ENCODE assay signal across 20 cellular contexts in the genomic region with DNA sequence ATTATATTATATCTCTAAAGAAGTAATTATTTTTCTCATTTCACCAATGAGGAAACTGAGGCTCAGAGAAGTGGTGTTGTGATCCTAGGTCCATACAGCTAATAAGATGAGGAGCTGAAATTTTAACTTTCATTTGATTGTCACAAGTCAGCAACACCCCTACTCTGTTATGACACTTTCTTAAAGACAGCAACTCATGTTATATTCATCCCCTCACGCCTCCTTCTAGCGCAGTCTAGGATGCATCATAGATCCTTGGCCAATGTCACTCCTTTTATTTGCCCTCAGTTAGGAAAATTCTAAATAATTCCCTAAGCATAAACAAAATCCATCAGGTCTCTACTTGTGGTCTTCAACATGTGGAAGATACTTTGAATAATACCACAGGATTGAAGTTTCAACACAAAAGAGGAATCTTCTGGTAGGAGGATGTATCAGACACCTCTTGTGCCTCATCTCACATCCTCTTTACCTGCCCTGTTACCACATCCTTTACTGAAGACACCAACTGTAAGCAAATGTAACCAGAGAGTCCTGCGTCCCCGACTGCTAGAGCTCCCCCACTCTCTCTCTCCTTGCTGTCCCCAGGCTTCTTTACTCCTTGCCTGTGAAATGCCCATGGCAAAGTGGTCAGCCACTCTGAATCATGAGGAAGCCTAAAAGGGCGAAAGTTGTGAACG. TPM values are rescaled to one million over a fixed set of nuclear protein-coding genes. Genes with fewer than 3 reads are reported as not detected.
A peak's percentile ranks its signal among the peaks of the same experiment; 100 is the strongest.
DNase-seq lines count a peak whose midpoint lies in the region; ATAC-seq, FAIRE-seq and TF ChIP-seq lines count a peak whose summit lies in the region.
"Had no signal": no experiment of that assay in that cellular context is flagged by ENCODE, and none has a peak within 500 bp of the region (broad histone marks: within the 10 kb centered on the region; RNA-seq: fewer than 3 reads in every experiment).

No MANE protein-coding gene starts in this region.

- TF ChIP-seq EP300 in GM12878 (IDR thresholded peaks at IDR 0.05; ENCODE audit: borderline replicate concordance in 1 of 2, control insufficient read depth in 1 of 2, low read depth in 2 of 2, low read length in 2 of 2): peak; percentile 23 to 37; a peak in 2 of 4 replicates

- no peak for TF ChIP-seq RAD21 in GM12878 (IDR thresholded peaks at IDR 0.05; ENCODE audit: insufficient read depth, low read depth, low read length)

- no peak overlapping the region for H3T11ph ChIP-seq in H9 (ENCODE audit: low read length)

- H2BK20ac ChIP-seq in H9 (ENCODE audit: low read depth, low read length, poor library complexity, severe bottlenecking): no peak overlapping the region

- H3K4me3 ChIP-seq in GM12878 (no peak overlapping the region), trophoblast cell (ENCODE audit: low read depth, low read length) (no peak overlapping the region)
- H3K4me3 ChIP-seq: SK-N-MC had no signal

- no peak overlapping the region for H3K27ac ChIP-seq in GM12878 (ENCODE audit: control insufficient read depth, insufficient read depth)
- H3K27ac ChIP-seq in H9 (ENCODE audit: insufficient read length, low read depth, low read length): no peak overlapping the region
- no peak overlapping the region for H3K27ac ChIP-seq in trophoblast cell (ENCODE audit: low read depth, low read length)
- H3K27ac ChIP-seq: SK-N-MC had no signal

- H3K79me2 ChIP-seq in GM12878 (ENCODE audit: control insufficient read depth, insufficient read depth, low read length) (no peaks in the 10 kb centered on the region), H9 (ENCODE audit: insufficient read depth, low read length) (no peaks in the 10 kb centered on the region), trophoblast cell (ENCODE audit: control insufficient read depth, insufficient read depth, low read length, poor library complexity) (no peaks in the 10 kb centered on the region)

- no peak overlapping the region for H4K5ac ChIP-seq in H9 (ENCODE audit: insufficient read length, low read depth, low read length)

- POLR2A ChIA-PET in activated CD8-positive, alpha-beta T cell treated with anti-CD3 and anti-CD28 coated beads, Interleukin-2, amount 10 ng/mL, durations not matched to agents 7 days and 5 days (lab: Charles Lee): no interaction called here
- POLR2A ChIA-PET in activated CD8-positive, alpha-beta T cell treated with anti-CD3 and anti-CD28 coated beads for 36 hours (lab: Charles Lee): no interaction called here
- POLR2A ChIA-PET in GM12878 (lab: Charles Lee): interaction anchor here (1.1 kb wide), 1 partner anchor 8 kb away, joined by 3 read pairs; no protein-coding TSS in a partner anchor

- ATAC-seq in activated CD8-positive, alpha-beta T cell treated with anti-CD3 and anti-CD28 coated beads, Interleukin-2, amount 10 ng/mL, durations not matched to agents 7 days and 5 days: peak; percentile 79
- ATAC-seq in activated CD8-positive, alpha-beta T cell treated with anti-CD3 and anti-CD28 coated beads for 36 hours: no peak
- ATAC-seq in GM21723 (IDR thresholded peaks at IDR 0.05; ENCODE audit: unreplicated experiment) (peak; percentile 70), HG03095 (IDR thresholded peaks at IDR 0.05; ENCODE audit: unreplicated experiment) (peak; percentile 85), GM12878 (peak; percentile 81)
- ATAC-seq: activated T-cell treated with anti-CD3 and anti-CD28 coated beads, Interleukin-2, amount 50 U/mL, for 72 hours; WTC11 had no signal

- no peaks in the 10 kb centered on the region for H3K9me3 Mint-ChIP-seq in activated CD8-positive, alpha-beta T cell treated with anti-CD3 and anti-CD28 coated beads, Interleukin-2, amount 10 ng/mL, durations not matched to agents 7 days and 5 days (ENCODE audit: insufficient read depth)
- no peaks in the 10 kb centered on the region for H3K9me3 Mint-ChIP-seq in activated CD8-positive, alpha-beta T cell treated with anti-CD3 and anti-CD28 coated beads for 36 hours
- peaks cover 0 to 2% of the 10 kb centered on the region in 2 experiments; a peak in 1 of 5 replicates for H3K9me3 Mint-ChIP-seq in H9
- H3K9me3 Mint-ChIP-seq: brain, endodermal cell had no signal

- H4K91ac ChIP-seq in H9 (ENCODE audit: insufficient read length, low read depth, low read length) (no peak overlapping the region), trophoblast cell (ENCODE audit: low read depth, low read length) (no peak overlapping the region)

- H3K4me2 ChIP-seq in GM12878 (ENCODE audit: control insufficient read depth, insufficient read depth) (no peak overlapping the region), H9 (ENCODE audit: insufficient read depth, insufficient read length, low read length) (no peak overlapping the region), trophoblast cell (ENCODE audit: low read length) (no peak overlapping the region)

- no TSS peak for BruUV-seq in GM12878 (replicated peaks; lab: Mats Ljungman, UMichigan)

- no peak overlapping the region for H3K23ac ChIP-seq in H9 (ENCODE audit: insufficient read length, low read depth, low read length)
- no peak overlapping the region for H3K23ac ChIP-seq in trophoblast cell (ENCODE audit: low read length)

- H2BK15ac ChIP-seq in H9 (ENCODE audit: low read depth, low read length): no peak overlapping the region

- H3K23me2 ChIP-seq in H9 (ENCODE audit: insufficient read length, low read depth, low read length, poor library complexity, severe bottlenecking): no peaks in the 10 kb centered on the region

- H3K9me3 ChIP-seq in GM12878 (replicated peaks; ENCODE audit: control insufficient read depth, insufficient read depth, low read length) (no peaks in the 10 kb centered on the region), H9 (ENCODE audit: control insufficient read depth, low read depth, low read length) (no peaks in the 10 kb centered on the region), trophoblast cell (ENCODE audit: insufficient read depth, low read depth, low read length) (no peaks in the 10 kb centered on the region)

- TF ChIP-seq POLR2A in GM12878 (IDR thresholded peaks at IDR 0.05; ENCODE audit: low read depth, low read length): no peak

- CTCF ChIA-PET in activated CD8-positive, alpha-beta T cell treated with anti-CD3 and anti-CD28 coated beads, Interleukin-2, amount 10 ng/mL, durations not matched to agents 7 days and 5 days (lab: Charles Lee): no interaction called here
- CTCF ChIA-PET in activated CD8-positive, alpha-beta T cell treated with anti-CD3 and anti-CD28 coated beads for 36 hours (lab: Charles Lee): no interaction called here
- CTCF ChIA-PET in GM12878 (lab: Yijun Ruan, JAX): no interaction called here

- no peak for TF ChIP-seq CTCF in activated CD8-positive, alpha-beta T cell treated with anti-CD3 and anti-CD28 coated beads for 36 hours (IDR thresholded peaks at IDR 0.05)
- TF ChIP-seq CTCF in GM12878 (IDR thresholded peaks at IDR 0.05 in 2 of 3, conservative IDR thresholded peaks at IDR 0.05 in 1 of 3; ENCODE audit: control insufficient read depth in 2 of 3, extremely low read depth in 1 of 3, insufficient read depth in 1 of 3, low read depth in 3 of 3, low read length in 3 of 3) (no peak), H9 (conservative IDR thresholded peaks at IDR 0.05) (no peak)

- H2AFZ ChIP-seq in GM12878 (ENCODE audit: control insufficient read depth, low read depth, low read length) (no peak overlapping the region), H9 (ENCODE audit: low read length) (no peak overlapping the region), trophoblast cell (ENCODE audit: insufficient read depth, low read length, poor library complexity) (no peak overlapping the region)

- H3K18ac ChIP-seq in H9 (ENCODE audit: insufficient read length, low read depth, low read length) (no peak overlapping the region), trophoblast cell (ENCODE audit: low read length) (no peak overlapping the region)

- H2BK120ac ChIP-seq in H9 (ENCODE audit: low read depth, low read length, poor library complexity, severe bottlenecking) (no peak overlapping the region), trophoblast cell (ENCODE audit: insufficient read depth, low read length, poor library complexity) (no peak overlapping the region)

- H2BK12ac ChIP-seq in H9 (ENCODE audit: insufficient read length, low read depth, low read length): no peak overlapping the region
- no peak overlapping the region for H2BK12ac ChIP-seq in trophoblast cell (ENCODE audit: low read length)

- H3K56ac ChIP-seq in H9 (ENCODE audit: insufficient read length, low read depth, low read length): no peak overlapping the region

- H3K36me3 Mint-ChIP-seq in activated CD8-positive, alpha-beta T cell treated with anti-CD3 and anti-CD28 coated beads, Interleukin-2, amount 10 ng/mL, durations not matched to agents 7 days and 5 days (ENCODE audit: low read depth): no peaks in the 10 kb centered on the region
- no peaks in the 10 kb centered on the region for H3K36me3 Mint-ChIP-seq in activated CD8-positive, alpha-beta T cell treated with anti-CD3 and anti-CD28 coated beads for 36 hours (ENCODE audit: low read depth)
- H3K36me3 Mint-ChIP-seq in H9 (ENCODE audit: insufficient read depth in 1 of 3, low read depth in 3 of 3): peaks cover 0 to 4% (median 2%) of the 10 kb centered on the region in 3 experiments; a peak in 3 of 7 replicates
- H3K36me3 Mint-ChIP-seq: brain, WTC11 had no signal

- peak; percentile 38 for DNase-seq in activated CD8-positive, alpha-beta T cell treated with anti-CD3 and anti-CD28 coated beads, Interleukin-2, amount 10 ng/mL, durations not matched to agents 7 days and 5 days
- DNase-seq in activated CD8-positive, alpha-beta T cell treated with anti-CD3 and anti-CD28 coated beads for 36 hours: no peak
- no peak for DNase-seq in GM12878 (ENCODE audit: low read depth, low spot score)
- DNase-seq in H9: no peak
- no peak for DNase-seq in medulla oblongata (ENCODE audit: extremely low spot score)
- no peak for DNase-seq in trophoblast cell
- DNase-seq: activated T-cell treated with anti-CD3 and anti-CD28 coated beads, Interleukin-2, amount 50 U/mL, for 72 hours; Calu3; endodermal cell; Kasumi-1; NCI-H2081 treated with DMSO at 0.1 percent for 48 hours; stimulated activated CD4-positive, alpha-beta T cell treated with anti-CD3 and anti-CD28 coated beads, Interleukin-1b, Interleukin-23, amount 100 ng/mL, for 48 hours had no signal

- peaks cover 22% of the 10 kb centered on the region for H3K4me1 Mint-ChIP-seq in activated CD8-positive, alpha-beta T cell treated with anti-CD3 and anti-CD28 coated beads, Interleukin-2, amount 10 ng/mL, durations not matched to agents 7 days and 5 days (ENCODE audit: low read depth)
- H3K4me1 Mint-ChIP-seq in activated CD8-positive, alpha-beta T cell treated with anti-CD3 and anti-CD28 coated beads for 36 hours (ENCODE audit: low read depth): peaks cover 9% of the 10 kb centered on the region
- peaks cover 9 to 18% of the 10 kb centered on the region in 2 experiments for H3K4me1 Mint-ChIP-seq in H9
- H3K4me1 Mint-ChIP-seq: brain had no signal

- H2AK5ac ChIP-seq in H9 (ENCODE audit: insufficient read length, low read length) (no peak overlapping the region), trophoblast cell (ENCODE audit: low read length) (no peak overlapping the region)

- H3K27me3 ChIP-seq in GM12878 (replicated peaks in 1 of 2; ENCODE audit: control insufficient read depth in 2 of 2, insufficient read depth in 2 of 2, low read length in 1 of 2): peaks cover 0 to 6% of the 10 kb centered on the region in 2 experiments; a peak in 1 of 4 replicates
- H3K27me3 ChIP-seq in H9 (ENCODE audit: insufficient read depth, low read length): no peaks in the 10 kb centered on the region
- no peaks in the 10 kb centered on the region for H3K27me3 ChIP-seq in trophoblast cell (ENCODE audit: insufficient read depth, low read length)

- RAD21 ChIA-PET in GM12878 (lab: Charles Lee; ENCODE audit: unreplicated experiment): interaction anchor here (2.2 kb wide), 1 partner anchor 111 kb away, joined by 7 read pairs; no protein-coding TSS in a partner anchor

- no peak overlapping the region for H3K14ac ChIP-seq in H9 (ENCODE audit: insufficient read depth, low read length)
- no peak overlapping the region for H3K14ac ChIP-seq in trophoblast cell (ENCODE audit: low read length)

- H3K4me1 ChIP-seq in GM12878 (ENCODE audit: control insufficient read depth, insufficient read depth, low read length) (no peaks in the 10 kb centered on the region), H9 (ENCODE audit: insufficient read depth, low read length) (0 out of 2 replicates have a peak, but pooled peaks cover 3% of the 10 kb centered on the region), trophoblast cell (ENCODE audit: control insufficient read depth in 1 of 2, insufficient read depth in 2 of 2, low read length in 2 of 2) (peaks cover 0 to 6% of the 10 kb centered on the region in 2 experiments)

- H3K36me3 ChIP-seq in GM12878 (ENCODE audit: control insufficient read depth in 2 of 2, insufficient read depth in 2 of 2, low read length in 1 of 2) (no peaks in the 10 kb centered on the region), trophoblast cell (ENCODE audit: control insufficient read depth in 1 of 2, insufficient read depth in 2 of 2, low read length in 2 of 2) (no peaks in the 10 kb centered on the region)

- H4K12ac ChIP-seq in trophoblast cell (ENCODE audit: low read depth, low read length): no peak overlapping the region

- peak; percentile 71 for FAIRE-seq in GM12878 (lab: Jason Lieb, UNC)
- FAIRE-seq: A204.1, urothelium cell line had no signal

- H2BK5ac ChIP-seq in H9 (ENCODE audit: insufficient read length, low read length) (no peak overlapping the region), trophoblast cell (ENCODE audit: low read depth, low read length, poor library complexity) (no peak overlapping the region)

- no peak overlapping the region for H3K4me3 Mint-ChIP-seq in activated CD8-positive, alpha-beta T cell treated with anti-CD3 and anti-CD28 coated beads, Interleukin-2, amount 10 ng/mL, durations not matched to agents 7 days and 5 days
- no peak overlapping the region for H3K4me3 Mint-ChIP-seq in activated CD8-positive, alpha-beta T cell treated with anti-CD3 and anti-CD28 coated beads for 36 hours
- H3K4me3 Mint-ChIP-seq in H9: no peak overlapping the region
- H3K4me3 Mint-ChIP-seq: activated T-cell treated with anti-CD3 and anti-CD28 coated beads, Interleukin-2, amount 50 U/mL, for 72 hours; brain; endodermal cell; WTC11 had no signal

- no peak overlapping the region for H3K4ac ChIP-seq in H9 (ENCODE audit: low read depth, low read length)
- H3K4ac ChIP-seq in trophoblast cell (ENCODE audit: low read depth, low read length): no peak overlapping the region

- H4K8ac ChIP-seq in H9 (replicated peaks; ENCODE audit: insufficient read length, low read depth, low read length) (no peak overlapping the region), trophoblast cell (ENCODE audit: low read depth, low read length) (no peak overlapping the region)

- H4K20me1 ChIP-seq in GM12878 (ENCODE audit: control insufficient read depth, insufficient read depth) (no peaks in the 10 kb centered on the region), H9 (ENCODE audit: control insufficient read depth, insufficient read depth, insufficient read length) (no peaks in the 10 kb centered on the region)

- 35% methylated on average over 6 of the region's 6 CpGs for WGBS in GM12878 (ENCODE audit: insufficient coverage, insufficient replicate concordance, low lambda C conversion rate, missing lambda C conversion rate)
- no CpG with 5 or more reads among the region's 6 CpGs for WGBS in H9 (ENCODE audit: extremely low coverage, insufficient read length, low lambda C conversion rate)
- whole genome bisulfite sequencing in trophoblast cell (ENCODE audit: extremely low coverage, insufficient coverage, insufficient read length): no CpG with 5 or more reads among the region's 6 CpGs

- in situ Hi-C loops in GM12878 (cut with MboI): loop anchor here (25.0 kb wide), 1 partner anchor 594 kb away; no protein-coding TSS in a partner anchor

- intact Hi-C loops in activated CD8-positive, alpha-beta T cell treated with anti-CD3 and anti-CD28 coated beads for 36 hours (cut with micrococcal nuclease): no loop called here
- intact Hi-C loops in GM12878 (cut with micrococcal nuclease; ENCODE audit: unreplicated experiment): loop anchor here (10.0 kb wide), 2 partner anchors 167 to 297 kb away; no protein-coding TSS in a partner anchor

- peaks cover 10% of the 10 kb centered on the region for H3K27me3 Mint-ChIP-seq in activated CD8-positive, alpha-beta T cell treated with anti-CD3 and anti-CD28 coated beads, Interleukin-2, amount 10 ng/mL, durations not matched to agents 7 days and 5 days (ENCODE audit: low read depth)
- no peaks in the 10 kb centered on the region for H3K27me3 Mint-ChIP-seq in activated CD8-positive, alpha-beta T cell treated with anti-CD3 and anti-CD28 coated beads for 36 hours
- H3K27me3 Mint-ChIP-seq in H9 (ENCODE audit: low read depth): peaks cover 2% of the 10 kb centered on the region; the same call in 1 of the 2 replicates
- H3K27me3 Mint-ChIP-seq: brain had no signal

- H3K9ac ChIP-seq in GM12878 (ENCODE audit: control insufficient read depth, insufficient read depth, low read length) (no peak overlapping the region), H9 (ENCODE audit: extremely low read depth, insufficient read length, low read length) (no peak overlapping the region), trophoblast cell (ENCODE audit: low read length) (no peak overlapping the region)

- no peak overlapping the region for H3K27ac Mint-ChIP-seq in activated CD8-positive, alpha-beta T cell treated with anti-CD3 and anti-CD28 coated beads, Interleukin-2, amount 10 ng/mL, durations not matched to agents 7 days and 5 days
- H3K27ac Mint-ChIP-seq in activated CD8-positive, alpha-beta T cell treated with anti-CD3 and anti-CD28 coated beads for 36 hours: no peak overlapping the region
- no peak overlapping the region for H3K27ac Mint-ChIP-seq in H9
- H3K27ac Mint-ChIP-seq: activated T-cell treated with anti-CD3 and anti-CD28 coated beads, Interleukin-2, amount 50 U/mL, for 72 hours; brain; endodermal cell; WTC11 had no signal

- SMC1A ChIA-PET in GM12878 (lab: Charles Lee; ENCODE audit: uncharacterized antibody, unreplicated experiment): interaction anchor here (0.7 to 1.9 kb wide), 3 partner anchors 33 to 580 kb away, joined by 3 to 4 read pairs (median 3); no protein-coding TSS in a partner anchor

- H3K79me1 ChIP-seq in H9 (ENCODE audit: insufficient read depth, low read depth, low read length, poor library complexity, severe bottlenecking) (no peaks in the 10 kb centered on the region), trophoblast cell (ENCODE audit: low read length) (no peaks in the 10 kb centered on the region)

RNA-seq across cellular contexts. Expression of gene TRIM42, which starts 53.7 kb away (rescaled TPM):
- total RNA-seq in activated CD8-positive, alpha-beta T cell treated with anti-CD3 and anti-CD28 coated beads, Interleukin-2, amount 10 ng/mL, durations not matched to agents 7 days and 5 days: not detected
- not detected for total RNA-seq in activated CD8-positive, alpha-beta T cell treated with anti-CD3 and anti-CD28 coated beads for 36 hours
- total RNA-seq in GM12878 (2013; cell fraction: nucleolus; rRNA removed): not detected in 2 replicates
- 0.05 TPM in 1 of 2 replicates, not detected in the other for total RNA-seq in GM12878 (2014; rRNA removed)
- not detected in 2 replicates for total RNA-seq in GM12878 (2014; rRNA removed; fragmentation: Illumina TruSeq; extraction: Trizol)
- total RNA-seq in GM12878 (2021): not detected in 2 replicates
- polyA plus RNA-seq in GM12878 (2011; ENCODE audit: low read depth): not detected
- not detected in 2 replicates for polyA plus RNA-seq in GM12878 (2011; rRNA removed)
- polyA plus RNA-seq in GM12878 (2011; cell fraction: cytosol; rRNA removed): not detected in 2 replicates
- not detected in 2 replicates for polyA plus RNA-seq in GM12878 (2011; cell fraction: nucleus; rRNA removed)
- not detected in 2 replicates for polyA plus RNA-seq in GM12878 (2012)
- polyA plus RNA-seq in GM12878 (2014; fragmentation: Illumina TruSeq; extraction: Trizol): 0.03 TPM in 1 of 2 replicates, not detected in the other
- not detected for polyA plus RNA-seq in GM12878 (2014; fragmentation: Nextera tagmentation; extraction: Ambion mirVana)
- 0.04 TPM in 1 of 2 replicates, not detected in the other for polyA plus RNA-seq in GM12878 (2014; rRNA removed)
- polyA plus RNA-seq in GM12878 (2016; fragmentation: Nextera tagmentation; extraction: Ambion mirVana): not detected
- not detected in 2 replicates for polyA minus RNA-seq in GM12878 (2011; rRNA and poly(A)+ RNA removed)
- not detected in 2 replicates for polyA minus RNA-seq in GM12878 (2011; cell fraction: cytosol; rRNA and poly(A)+ RNA removed)
- not detected in 2 replicates for polyA minus RNA-seq in GM12878 (2011; cell fraction: nucleus; rRNA and poly(A)+ RNA removed)
- not detected in 2 replicates for total RNA-seq in H9 (2021)
- 0.01 and 0.03 TPM in 2 replicates for polyA plus RNA-seq in trophoblast cell (2013)
- total RNA-seq: activated T-cell treated with anti-CD3 and anti-CD28 coated beads, Interleukin-2, amount 50 U/mL, for 72 hours; Calu3; endodermal cell; kidney epithelial cell; WTC11 had no signal
